ENCODE assay signal across 1 cellular context in the genomic region with DNA sequence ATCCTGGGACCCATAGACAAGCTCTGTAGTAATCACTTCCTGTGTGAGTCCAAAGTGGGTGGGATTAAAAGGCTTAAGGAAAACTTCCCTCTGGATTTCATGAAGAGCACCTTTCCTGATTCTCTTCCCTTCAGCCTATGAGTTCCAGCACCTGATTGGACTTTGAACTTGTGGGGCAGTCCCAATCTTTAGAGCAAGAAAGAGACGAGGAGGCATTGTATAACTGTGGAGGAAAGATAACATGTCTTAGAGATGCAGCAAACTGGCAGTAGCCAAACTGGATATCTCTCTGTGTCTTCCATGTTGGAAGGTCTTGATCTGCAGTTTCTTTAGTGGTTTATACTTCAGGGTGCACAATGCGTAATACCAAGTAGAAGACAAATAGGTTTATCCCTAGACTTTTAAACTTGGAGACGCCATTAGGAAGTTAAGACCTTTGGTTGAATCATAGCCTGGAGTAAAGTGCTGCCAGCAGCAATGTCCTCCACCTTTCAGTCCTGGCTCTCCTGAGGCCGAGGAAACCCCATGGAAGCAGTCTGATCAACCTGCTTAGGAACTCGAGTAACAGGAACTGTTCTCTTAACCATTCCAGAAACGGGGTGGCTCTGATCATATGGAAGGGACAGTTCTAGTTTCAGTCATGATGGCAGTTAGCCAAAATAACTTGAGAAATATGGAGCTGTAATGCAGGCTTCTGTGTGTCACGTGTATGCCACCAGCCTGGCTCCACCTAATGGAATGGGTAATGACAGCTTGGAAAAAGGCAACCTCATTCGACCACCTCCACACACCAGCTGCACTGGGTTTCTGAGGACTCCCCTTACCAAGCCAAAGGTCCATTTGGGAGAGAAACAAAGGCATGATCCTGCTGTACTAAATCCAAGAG.
A peak's percentile ranks its signal among the peaks of the same experiment; 100 is the strongest.
TF ChIP-seq lines count a peak whose summit lies in the region.

No MANE protein-coding gene starts in this region.

TF ChIP-seq in K562, 482 proteins besides CTCF, POLR2A, EP300 and RAD21 (continued from another document and continues in another):
- TF ChIP-seq, protein P1, sequence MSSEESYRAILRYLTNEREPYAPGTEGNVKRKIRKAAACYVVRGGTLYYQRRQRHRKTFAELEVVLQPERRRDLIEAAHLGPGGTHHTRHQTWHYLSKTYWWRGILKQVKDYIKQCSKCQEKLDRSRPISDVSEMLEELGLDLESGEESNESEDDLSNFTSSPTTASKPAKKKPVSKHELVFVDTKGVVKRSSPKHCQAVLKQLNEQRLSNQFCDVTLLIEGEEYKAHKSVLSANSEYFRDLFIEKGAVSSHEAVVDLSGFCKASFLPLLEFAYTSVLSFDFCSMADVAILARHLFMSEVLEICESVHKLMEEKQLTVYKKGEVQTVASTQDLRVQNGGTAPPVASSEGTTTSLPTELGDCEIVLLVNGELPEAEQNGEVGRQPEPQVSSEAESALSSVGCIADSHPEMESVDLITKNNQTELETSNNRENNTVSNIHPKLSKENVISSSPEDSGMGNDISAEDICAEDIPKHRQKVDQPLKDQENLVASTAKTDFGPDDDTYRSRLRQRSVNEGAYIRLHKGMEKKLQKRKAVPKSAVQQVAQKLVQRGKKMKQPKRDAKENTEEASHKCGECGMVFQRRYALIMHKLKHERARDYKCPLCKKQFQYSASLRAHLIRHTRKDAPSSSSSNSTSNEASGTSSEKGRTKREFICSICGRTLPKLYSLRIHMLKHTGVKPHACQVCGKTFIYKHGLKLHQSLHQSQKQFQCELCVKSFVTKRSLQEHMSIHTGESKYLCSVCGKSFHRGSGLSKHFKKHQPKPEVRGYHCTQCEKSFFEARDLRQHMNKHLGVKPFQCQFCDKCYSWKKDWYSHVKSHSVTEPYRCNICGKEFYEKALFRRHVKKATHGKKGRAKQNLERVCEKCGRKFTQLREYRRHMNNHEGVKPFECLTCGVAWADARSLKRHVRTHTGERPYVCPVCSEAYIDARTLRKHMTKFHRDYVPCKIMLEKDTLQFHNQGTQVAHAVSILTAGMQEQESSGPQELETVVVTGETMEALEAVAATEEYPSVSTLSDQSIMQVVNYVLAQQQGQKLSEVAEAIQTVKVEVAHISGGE (CRISPR knock-in tag; IDR thresholded peaks at IDR 0.05), result peak in 1 of 3 experiments; percentile 59; a peak in 1 of 6 replicates
- TF ChIP-seq NFYB (IDR thresholded peaks at IDR 0.05; ENCODE audit: extremely low read depth, insufficient read length), result no peak
- TF ChIP-seq HNRNPH1 (optimal IDR thresholded peaks at IDR 0.05; ENCODE audit: low read depth, low read length), result no peak
- TF ChIP-seq STAG1 (CRISPR knock-in tag; IDR thresholded peaks at IDR 0.05; ENCODE audit: borderline replicate concordance), result no peak
- TF ChIP-seq LCOR (CRISPR knock-in tag; IDR thresholded peaks at IDR 0.05), result 0 out of 2 replicates have a peak, but pooled peaks have one; percentile 22
- TF ChIP-seq CREM (IDR thresholded peaks at IDR 0.05; ENCODE audit: low read depth), result no peak
- TF ChIP-seq, protein P2, sequence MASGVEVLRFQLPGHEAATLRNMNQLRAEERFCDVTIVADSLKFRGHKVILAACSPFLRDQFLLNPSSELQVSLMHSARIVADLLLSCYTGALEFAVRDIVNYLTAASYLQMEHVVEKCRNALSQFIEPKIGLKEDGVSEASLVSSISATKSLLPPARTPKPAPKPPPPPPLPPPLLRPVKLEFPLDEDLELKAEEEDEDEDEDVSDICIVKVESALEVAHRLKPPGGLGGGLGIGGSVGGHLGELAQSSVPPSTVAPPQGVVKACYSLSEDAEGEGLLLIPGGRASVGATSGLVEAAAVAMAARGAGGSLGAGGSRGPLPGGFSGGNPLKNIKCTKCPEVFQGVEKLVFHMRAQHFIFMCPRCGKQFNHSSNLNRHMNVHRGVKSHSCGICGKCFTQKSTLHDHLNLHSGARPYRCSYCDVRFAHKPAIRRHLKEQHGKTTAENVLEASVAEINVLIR (CRISPR knock-in tag; IDR thresholded peaks at IDR 0.05), result no peak
- no peak for TF ChIP-seq HMGN3 (IDR thresholded peaks at IDR 0.05; ENCODE audit: borderline replicate concordance, extremely low read depth, insufficient read length, low read depth, low read length)
- 0 out of 2 replicates have a peak, but pooled peaks have one; percentile 2 for TF ChIP-seq RFX1 (IDR thresholded peaks at IDR 0.05)
- TF ChIP-seq, protein P3, sequence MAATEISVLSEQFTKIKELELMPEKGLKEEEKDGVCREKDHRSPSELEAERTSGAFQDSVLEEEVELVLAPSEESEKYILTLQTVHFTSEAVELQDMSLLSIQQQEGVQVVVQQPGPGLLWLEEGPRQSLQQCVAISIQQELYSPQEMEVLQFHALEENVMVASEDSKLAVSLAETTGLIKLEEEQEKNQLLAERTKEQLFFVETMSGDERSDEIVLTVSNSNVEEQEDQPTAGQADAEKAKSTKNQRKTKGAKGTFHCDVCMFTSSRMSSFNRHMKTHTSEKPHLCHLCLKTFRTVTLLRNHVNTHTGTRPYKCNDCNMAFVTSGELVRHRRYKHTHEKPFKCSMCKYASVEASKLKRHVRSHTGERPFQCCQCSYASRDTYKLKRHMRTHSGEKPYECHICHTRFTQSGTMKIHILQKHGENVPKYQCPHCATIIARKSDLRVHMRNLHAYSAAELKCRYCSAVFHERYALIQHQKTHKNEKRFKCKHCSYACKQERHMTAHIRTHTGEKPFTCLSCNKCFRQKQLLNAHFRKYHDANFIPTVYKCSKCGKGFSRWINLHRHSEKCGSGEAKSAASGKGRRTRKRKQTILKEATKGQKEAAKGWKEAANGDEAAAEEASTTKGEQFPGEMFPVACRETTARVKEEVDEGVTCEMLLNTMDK (IDR thresholded peaks at IDR 0.05; ENCODE audit: borderline replicate concordance, insufficient read depth, low read depth, low read length, poor library complexity, severe bottlenecking), result no peak
- no peak for TF ChIP-seq FOXJ2 (tag; IDR thresholded peaks at IDR 0.05)
- peak; percentile 86 for TF ChIP-seq CBFA2T3 (IDR thresholded peaks at IDR 0.05)
- TF ChIP-seq MAFG (tag; conservative IDR thresholded peaks at IDR 0.05), result no peak
- no peak for TF ChIP-seq ZNF764 (CRISPR knock-in tag; IDR thresholded peaks at IDR 0.05; ENCODE audit: low read depth)
- TF ChIP-seq, protein P4, sequence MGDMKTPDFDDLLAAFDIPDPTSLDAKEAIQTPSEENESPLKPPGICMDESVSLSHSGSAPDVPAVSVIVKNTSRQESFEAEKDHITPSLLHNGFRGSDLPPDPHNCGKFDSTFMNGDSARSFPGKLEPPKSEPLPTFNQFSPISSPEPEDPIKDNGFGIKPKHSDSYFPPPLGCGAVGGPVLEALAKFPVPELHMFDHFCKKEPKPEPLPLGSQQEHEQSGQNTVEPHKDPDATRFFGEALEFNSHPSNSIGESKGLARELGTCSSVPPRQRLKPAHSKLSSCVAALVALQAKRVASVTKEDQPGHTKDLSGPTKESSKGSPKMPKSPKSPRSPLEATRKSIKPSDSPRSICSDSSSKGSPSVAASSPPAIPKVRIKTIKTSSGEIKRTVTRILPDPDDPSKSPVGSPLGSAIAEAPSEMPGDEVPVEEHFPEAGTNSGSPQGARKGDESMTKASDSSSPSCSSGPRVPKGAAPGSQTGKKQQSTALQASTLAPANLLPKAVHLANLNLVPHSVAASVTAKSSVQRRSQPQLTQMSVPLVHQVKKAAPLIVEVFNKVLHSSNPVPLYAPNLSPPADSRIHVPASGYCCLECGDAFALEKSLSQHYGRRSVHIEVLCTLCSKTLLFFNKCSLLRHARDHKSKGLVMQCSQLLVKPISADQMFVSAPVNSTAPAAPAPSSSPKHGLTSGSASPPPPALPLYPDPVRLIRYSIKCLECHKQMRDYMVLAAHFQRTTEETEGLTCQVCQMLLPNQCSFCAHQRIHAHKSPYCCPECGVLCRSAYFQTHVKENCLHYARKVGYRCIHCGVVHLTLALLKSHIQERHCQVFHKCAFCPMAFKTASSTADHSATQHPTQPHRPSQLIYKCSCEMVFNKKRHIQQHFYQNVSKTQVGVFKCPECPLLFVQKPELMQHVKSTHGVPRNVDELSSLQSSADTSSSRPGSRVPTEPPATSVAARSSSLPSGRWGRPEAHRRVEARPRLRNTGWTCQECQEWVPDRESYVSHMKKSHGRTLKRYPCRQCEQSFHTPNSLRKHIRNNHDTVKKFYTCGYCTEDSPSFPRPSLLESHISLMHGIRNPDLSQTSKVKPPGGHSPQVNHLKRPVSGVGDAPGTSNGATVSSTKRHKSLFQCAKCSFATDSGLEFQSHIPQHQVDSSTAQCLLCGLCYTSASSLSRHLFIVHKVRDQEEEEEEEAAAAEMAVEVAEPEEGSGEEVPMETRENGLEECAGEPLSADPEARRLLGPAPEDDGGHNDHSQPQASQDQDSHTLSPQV (IDR thresholded peaks at IDR 0.05), result peak; percentile 61
- no peak for TF ChIP-seq RBFOX2 (IDR thresholded peaks at IDR 0.05; ENCODE audit: low read depth, low read length)
- no peak for TF ChIP-seq ETV6 (IDR thresholded peaks at IDR 0.05; ENCODE audit: borderline replicate concordance in 1 of 2, low read depth in 2 of 2, low read length in 1 of 2)
- no peak for TF ChIP-seq ETV6 (CRISPR knock-in tag; IDR thresholded peaks at IDR 0.05; ENCODE audit: borderline replicate concordance)
- no peak for TF ChIP-seq MCM7 (IDR thresholded peaks at IDR 0.05)
- TF ChIP-seq ZNF696 (CRISPR knock-in tag; conservative IDR thresholded peaks at IDR 0.05), result no peak
- TF ChIP-seq, protein P5, sequence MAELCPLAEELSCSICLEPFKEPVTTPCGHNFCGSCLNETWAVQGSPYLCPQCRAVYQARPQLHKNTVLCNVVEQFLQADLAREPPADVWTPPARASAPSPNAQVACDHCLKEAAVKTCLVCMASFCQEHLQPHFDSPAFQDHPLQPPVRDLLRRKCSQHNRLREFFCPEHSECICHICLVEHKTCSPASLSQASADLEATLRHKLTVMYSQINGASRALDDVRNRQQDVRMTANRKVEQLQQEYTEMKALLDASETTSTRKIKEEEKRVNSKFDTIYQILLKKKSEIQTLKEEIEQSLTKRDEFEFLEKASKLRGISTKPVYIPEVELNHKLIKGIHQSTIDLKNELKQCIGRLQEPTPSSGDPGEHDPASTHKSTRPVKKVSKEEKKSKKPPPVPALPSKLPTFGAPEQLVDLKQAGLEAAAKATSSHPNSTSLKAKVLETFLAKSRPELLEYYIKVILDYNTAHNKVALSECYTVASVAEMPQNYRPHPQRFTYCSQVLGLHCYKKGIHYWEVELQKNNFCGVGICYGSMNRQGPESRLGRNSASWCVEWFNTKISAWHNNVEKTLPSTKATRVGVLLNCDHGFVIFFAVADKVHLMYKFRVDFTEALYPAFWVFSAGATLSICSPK (IDR thresholded peaks at IDR 0.05; ENCODE audit: borderline replicate concordance), result no peak
- TF ChIP-seq NELFE (IDR thresholded peaks at IDR 0.05; ENCODE audit: insufficient read depth, insufficient read length), result no peak
- 0 out of 2 replicates have a peak, but pooled peaks have one; percentile 43 for TF ChIP-seq HDAC2 (IDR thresholded peaks at IDR 0.05)
- TF ChIP-seq POLR2AphosphoS2 (IDR thresholded peaks at IDR 0.05; ENCODE audit: low read length), result peak; percentile 93
- no peak for TF ChIP-seq ZNF175 (CRISPR knock-in tag; IDR thresholded peaks at IDR 0.05; ENCODE audit: low read depth)
- no peak for TF ChIP-seq CREBBP (IDR thresholded peaks at IDR 0.05; ENCODE audit: low read depth, low read length)
- TF ChIP-seq, protein P6, sequence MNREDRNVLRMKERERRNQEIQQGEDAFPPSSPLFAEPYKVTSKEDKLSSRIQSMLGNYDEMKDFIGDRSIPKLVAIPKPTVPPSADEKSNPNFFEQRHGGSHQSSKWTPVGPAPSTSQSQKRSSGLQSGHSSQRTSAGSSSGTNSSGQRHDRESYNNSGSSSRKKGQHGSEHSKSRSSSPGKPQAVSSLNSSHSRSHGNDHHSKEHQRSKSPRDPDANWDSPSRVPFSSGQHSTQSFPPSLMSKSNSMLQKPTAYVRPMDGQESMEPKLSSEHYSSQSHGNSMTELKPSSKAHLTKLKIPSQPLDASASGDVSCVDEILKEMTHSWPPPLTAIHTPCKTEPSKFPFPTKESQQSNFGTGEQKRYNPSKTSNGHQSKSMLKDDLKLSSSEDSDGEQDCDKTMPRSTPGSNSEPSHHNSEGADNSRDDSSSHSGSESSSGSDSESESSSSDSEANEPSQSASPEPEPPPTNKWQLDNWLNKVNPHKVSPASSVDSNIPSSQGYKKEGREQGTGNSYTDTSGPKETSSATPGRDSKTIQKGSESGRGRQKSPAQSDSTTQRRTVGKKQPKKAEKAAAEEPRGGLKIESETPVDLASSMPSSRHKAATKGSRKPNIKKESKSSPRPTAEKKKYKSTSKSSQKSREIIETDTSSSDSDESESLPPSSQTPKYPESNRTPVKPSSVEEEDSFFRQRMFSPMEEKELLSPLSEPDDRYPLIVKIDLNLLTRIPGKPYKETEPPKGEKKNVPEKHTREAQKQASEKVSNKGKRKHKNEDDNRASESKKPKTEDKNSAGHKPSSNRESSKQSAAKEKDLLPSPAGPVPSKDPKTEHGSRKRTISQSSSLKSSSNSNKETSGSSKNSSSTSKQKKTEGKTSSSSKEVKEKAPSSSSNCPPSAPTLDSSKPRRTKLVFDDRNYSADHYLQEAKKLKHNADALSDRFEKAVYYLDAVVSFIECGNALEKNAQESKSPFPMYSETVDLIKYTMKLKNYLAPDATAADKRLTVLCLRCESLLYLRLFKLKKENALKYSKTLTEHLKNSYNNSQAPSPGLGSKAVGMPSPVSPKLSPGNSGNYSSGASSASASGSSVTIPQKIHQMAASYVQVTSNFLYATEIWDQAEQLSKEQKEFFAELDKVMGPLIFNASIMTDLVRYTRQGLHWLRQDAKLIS (CRISPR knock-in tag; IDR thresholded peaks at IDR 0.05), result no peak
- TF ChIP-seq, protein P7, sequence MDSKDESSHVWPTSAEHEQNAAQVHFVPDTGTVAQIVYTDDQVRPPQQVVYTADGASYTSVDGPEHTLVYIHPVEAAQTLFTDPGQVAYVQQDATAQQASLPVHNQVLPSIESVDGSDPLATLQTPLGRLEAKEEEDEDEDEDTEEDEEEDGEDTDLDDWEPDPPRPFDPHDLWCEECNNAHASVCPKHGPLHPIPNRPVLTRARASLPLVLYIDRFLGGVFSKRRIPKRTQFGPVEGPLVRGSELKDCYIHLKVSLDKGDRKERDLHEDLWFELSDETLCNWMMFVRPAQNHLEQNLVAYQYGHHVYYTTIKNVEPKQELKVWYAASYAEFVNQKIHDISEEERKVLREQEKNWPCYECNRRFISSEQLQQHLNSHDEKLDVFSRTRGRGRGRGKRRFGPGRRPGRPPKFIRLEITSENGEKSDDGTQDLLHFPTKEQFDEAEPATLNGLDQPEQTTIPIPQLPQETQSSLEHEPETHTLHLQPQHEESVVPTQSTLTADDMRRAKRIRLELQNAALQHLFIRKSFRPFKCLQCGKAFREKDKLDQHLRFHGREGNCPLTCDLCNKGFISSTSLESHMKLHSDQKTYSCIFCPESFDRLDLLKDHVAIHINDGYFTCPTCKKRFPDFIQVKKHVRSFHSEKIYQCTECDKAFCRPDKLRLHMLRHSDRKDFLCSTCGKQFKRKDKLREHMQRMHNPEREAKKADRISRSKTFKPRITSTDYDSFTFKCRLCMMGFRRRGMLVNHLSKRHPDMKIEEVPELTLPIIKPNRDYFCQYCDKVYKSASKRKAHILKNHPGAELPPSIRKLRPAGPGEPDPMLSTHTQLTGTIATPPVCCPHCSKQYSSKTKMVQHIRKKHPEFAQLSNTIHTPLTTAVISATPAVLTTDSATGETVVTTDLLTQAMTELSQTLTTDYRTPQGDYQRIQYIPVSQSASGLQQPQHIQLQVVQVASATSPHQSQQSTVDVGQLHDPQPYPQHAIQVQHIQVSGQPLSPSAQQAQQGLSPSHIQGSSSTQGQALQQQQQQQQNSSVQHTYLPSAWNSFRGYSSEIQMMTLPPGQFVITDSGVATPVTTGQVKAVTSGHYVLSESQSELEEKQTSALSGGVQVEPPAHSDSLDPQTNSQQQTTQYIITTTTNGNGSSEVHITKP (IDR thresholded peaks at IDR 0.05; ENCODE audit: partially characterized antibody), result no peak
- no peak for TF ChIP-seq ZBTB1 (CRISPR knock-in tag; IDR thresholded peaks at IDR 0.05; ENCODE audit: borderline replicate concordance, low read depth)
